ENCODE assay signal across 26 cellular contexts in genomic region chr9:122107291-122107805, GRCh38. TPM values are rescaled to one million over a fixed set of nuclear protein-coding genes. Genes with fewer than 3 reads are reported as not detected.
DNase-seq lines count a peak whose midpoint lies in the region; ATAC-seq and TF ChIP-seq lines count a peak whose summit lies in the region.
"Had no signal": no experiment of that assay in that cellular context is flagged by ENCODE, and none has a peak within 500 bp of the region (broad histone marks: within the 10 kb centered on the region; RNA-seq: fewer than 3 reads in every experiment).

No MANE protein-coding gene starts in this region.

- intact Hi-C loops in esophagus muscularis mucosa (cut with DNase I) = no loop called here
- intact Hi-C loops in right cardiac atrium (cut with DNase I) = no loop called here
- intact Hi-C loops in Caco-2 (cut with micrococcal nuclease; ENCODE audit: unreplicated experiment) = no loop called here

- TF ChIP-seq POLR2A in esophagus muscularis mucosa (IDR thresholded peaks at IDR 0.05; ENCODE audit: low read depth) = no peak

- TF ChIP-seq CTCF in esophagus muscularis mucosa (IDR thresholded peaks at IDR 0.05) (no peak), Caco-2 (IDR thresholded peaks at IDR 0.05; ENCODE audit: insufficient read depth in 1 of 2, low read depth in 1 of 2, low read length in 1 of 2, severe bottlenecking in 1 of 2, unreplicated experiment in 1 of 2) (no peak)

- no TSS peak for BruUV-seq in Caco-2 (replicated peaks; lab: Mats Ljungman, UMichigan)

- no peaks in the 10 kb centered on the region for H3K36me3 Mint-ChIP-seq in Caco-2 (ENCODE audit: insufficient read depth, unreplicated experiment)
- H3K36me3 Mint-ChIP-seq: stimulated activated effector memory CD8-positive, alpha-beta T cell treated with anti-CD3 and anti-CD28 coated beads, Interleukin-12 subunit alpha, Interleukin-12 subunit beta, amount 100 ng/mL, for 72 hours had no signal

- no peaks in the 10 kb centered on the region for H3K4me1 Mint-ChIP-seq in Caco-2 (ENCODE audit: low read depth, unreplicated experiment)
- H3K4me1 Mint-ChIP-seq: activated CD8-positive, alpha-beta memory T cell treated with anti-CD3 and anti-CD28 coated beads, Interleukin-2, amount 10 ng/mL, durations not matched to agents 7 days and 5 days; memory B cell; stimulated activated effector memory CD8-positive, alpha-beta T cell treated with anti-CD3 and anti-CD28 coated beads, Interleukin-12 subunit alpha, Interleukin-12 subunit beta, amount 100 ng/mL, for 72 hours had no signal

- peak overlapping the region; percentile 21 to 39 for H3K9ac ChIP-seq in stomach smooth muscle (ENCODE audit: low read length in 2 of 2)

- H3K27me3 ChIP-seq in esophagus muscularis mucosa (no peaks in the 10 kb centered on the region), right cardiac atrium (ENCODE audit: control insufficient read depth, insufficient read depth) (no peaks in the 10 kb centered on the region), stomach smooth muscle (ENCODE audit: control insufficient read depth in 1 of 2, insufficient read depth in 2 of 2, low read length in 2 of 2) (no peaks in the 10 kb centered on the region), Caco-2 (replicated peaks; ENCODE audit: control insufficient read depth, insufficient read depth, low read length) (no peaks in the 10 kb centered on the region)
- H3K27me3 ChIP-seq: gastrocnemius medialis, upper lobe of left lung had no signal

- H3K27ac ChIP-seq in esophagus muscularis mucosa (replicated peaks in 1 of 4) = peak overlapping the region; percentile 62 to 76 (median 71)
- H3K27ac ChIP-seq in right cardiac atrium (ENCODE audit: low read length) = peak overlapping the region; percentile 49
- peak overlapping the region; percentile 74 for H3K27ac ChIP-seq in stomach smooth muscle (ENCODE audit: low read length)
- H3K27ac ChIP-seq: C4-2B, gastrocnemius medialis, upper lobe of left lung had no signal

- peak; percentile 85 to 86 for ATAC-seq in right cardiac atrium
- ATAC-seq: activated CD8-positive, alpha-beta memory T cell treated with anti-CD3 and anti-CD28 coated beads, Interleukin-2, amount 10 ng/mL, durations not matched to agents 7 days and 5 days; gastrocnemius medialis; left colon had no signal

- no peaks in the 10 kb centered on the region for H3K27me3 Mint-ChIP-seq in Caco-2 (ENCODE audit: insufficient read depth, unreplicated experiment)
- H3K27me3 Mint-ChIP-seq: activated CD8-positive, alpha-beta memory T cell treated with anti-CD3 and anti-CD28 coated beads, Interleukin-2, amount 10 ng/mL, durations not matched to agents 7 days and 5 days had no signal

- H3K4me1 ChIP-seq in esophagus muscularis mucosa (peaks cover 12 to 28% (median 25%) of the 10 kb centered on the region in 4 donors), right cardiac atrium (ENCODE audit: control insufficient read depth, insufficient read depth, low read length) (no peaks in the 10 kb centered on the region), stomach smooth muscle (ENCODE audit: control insufficient read depth, insufficient read depth, low read length) (peaks cover 19% of the 10 kb centered on the region), Caco-2 (no peaks in the 10 kb centered on the region)
- H3K4me1 ChIP-seq: gastrocnemius medialis, upper lobe of left lung had no signal

- peaks cover 11% of the 10 kb centered on the region for H3K9me3 Mint-ChIP-seq in Caco-2 (ENCODE audit: unreplicated experiment)

- WGBS in esophagus muscularis mucosa = 41% methylated on average over 7 of the region's 7 CpGs
- 52% methylated on average over 7 of the region's 7 CpGs for WGBS in right cardiac atrium

- POLR2A ChIA-PET in Caco-2 (lab: Charles Lee) = no interaction called here

- no peak overlapping the region for H3K27ac Mint-ChIP-seq in Caco-2 (ENCODE audit: unreplicated experiment)
- H3K27ac Mint-ChIP-seq: activated CD8-positive, alpha-beta memory T cell treated with anti-CD3 and anti-CD28 coated beads, Interleukin-2, amount 10 ng/mL, durations not matched to agents 7 days and 5 days; memory B cell; progenitor cell of endocrine pancreas; T-helper 1 cell treated with Interleukin-12 subunit alpha and Interleukin-12 subunit beta and Interleukin-4 antibody, amounts not matched to agents 30 μg/mL and 1 μg/mL, for 36 hours had no signal

- H3K4me3 ChIP-seq in esophagus muscularis mucosa = no peak overlapping the region
- H3K4me3 ChIP-seq in right cardiac atrium (ENCODE audit: low read length) = no peak overlapping the region
- peak overlapping the region in 1 of 2 donors; percentile 3 for H3K4me3 ChIP-seq in stomach smooth muscle (ENCODE audit: low read length in 2 of 2)
- no peak overlapping the region for H3K4me3 ChIP-seq in Caco-2 (ENCODE audit: low read depth, low read length)
- H3K4me3 ChIP-seq: gastrocnemius medialis, upper lobe of left lung had no signal

- CTCF ChIA-PET in Caco-2 (lab: Charles Lee) = interaction anchor here (0.7 to 1.5 kb wide), 3 partner anchors 8 to 107 kb away, joined by 3 to 7 read pairs (median 3); no protein-coding TSS in a partner anchor

- no peaks in the 10 kb centered on the region for H3K36me3 ChIP-seq in esophagus muscularis mucosa
- no peaks in the 10 kb centered on the region for H3K36me3 ChIP-seq in stomach smooth muscle (ENCODE audit: control insufficient read depth in 2 of 2, insufficient read depth in 2 of 2, low read length in 2 of 2)
- no peaks in the 10 kb centered on the region for H3K36me3 ChIP-seq in Caco-2 (ENCODE audit: control insufficient read depth, insufficient read depth, low read length)
- H3K36me3 ChIP-seq: gastrocnemius medialis, upper lobe of left lung had no signal

- H3K4me3 Mint-ChIP-seq in Caco-2 (ENCODE audit: unreplicated experiment) = no peak overlapping the region
- H3K4me3 Mint-ChIP-seq: activated CD8-positive, alpha-beta memory T cell treated with anti-CD3 and anti-CD28 coated beads, Interleukin-2, amount 10 ng/mL, durations not matched to agents 7 days and 5 days; memory B cell; stimulated activated effector memory CD8-positive, alpha-beta T cell treated with anti-CD3 and anti-CD28 coated beads, Interleukin-12 subunit alpha, Interleukin-12 subunit beta, amount 100 ng/mL, for 72 hours; T-helper 1 cell treated with Interleukin-12 subunit alpha and Interleukin-12 subunit beta and Interleukin-4 antibody, amounts not matched to agents 30 μg/mL and 1 μg/mL, for 36 hours had no signal

- DNase-seq in NCI-H82 (lab: John Stamatoyannopoulos, UW) = peak; percentile 6
- no peak for DNase-seq in NCI-H82 treated with DMSO at 0.1 percent for 48 hours (lab: John Stamatoyannopoulos, UW; ENCODE audit: unreplicated experiment)
- DNase-seq in esophagus muscularis mucosa (ENCODE audit: extremely low spot score) = no peak
- peak; percentile 35 to 74 (median 71) for DNase-seq in right cardiac atrium
- no peak for DNase-seq in NCI-H748 (lab: John Stamatoyannopoulos, UW; ENCODE audit: unreplicated experiment)
- no peak for DNase-seq in Caco-2
- DNase-seq in NCI-H1048 (lab: John Stamatoyannopoulos, UW) = no peak
- DNase-seq: 8988T; activated CD8-positive, alpha-beta memory T cell treated with anti-CD3 and anti-CD28 coated beads, Interleukin-2, amount 10 ng/mL, durations not matched to agents 7 days and 5 days; activated T-cell treated with anti-CD3 and anti-CD28 coated beads, Interleukin-2, amount 50 U/mL, for 48 hours; COR-L47; dermis blood vessel endothelial cell; gastrocnemius medialis; H7; NCI-H1436 treated with DMSO at 0.1 percent for 48 hours; NCI-H2081 treated with DMSO at 0.1 percent for 48 hours; NCI-H774; upper lobe of left lung had no signal

- H3K9me3 ChIP-seq in esophagus muscularis mucosa (no peaks in the 10 kb centered on the region), right cardiac atrium (ENCODE audit: control insufficient read depth, low read length) (no peaks in the 10 kb centered on the region), stomach smooth muscle (ENCODE audit: control insufficient read depth in 2 of 2, low read length in 2 of 2) (no peaks in the 10 kb centered on the region), Caco-2 (peaks cover 7% of the 10 kb centered on the region)
- H3K9me3 ChIP-seq: gastrocnemius medialis, upper lobe of left lung had no signal

- no peak for TF ChIP-seq EP300 in esophagus muscularis mucosa (IDR thresholded peaks at IDR 0.05)

RNA-seq across cellular contexts. Expression of gene TTLL11, which starts 14.2 kb away (rescaled TPM):
- total RNA-seq in esophagus muscularis mucosa = 10 to 100 TPM; 20.5 to 41.3 (median 27.6) TPM
- 1 to 10 TPM; 3.5 to 8.6 (median 5.8) TPM for total RNA-seq in right cardiac atrium
- 3.4 TPM for polyA plus RNA-seq in right cardiac atrium
- 4.4 and 4.7 TPM in 2 replicates for total RNA-seq in Caco-2 (2022)

RNA-seq across cellular contexts. Expression of gene NDUFA8, which starts 52.2 kb away (rescaled TPM):
- 10 to 100 TPM; 55.7 to 83.3 (median 76.1) TPM for total RNA-seq in esophagus muscularis mucosa
- 100 to 1,000 TPM; 210 to 307 (median 265) TPM for total RNA-seq in right cardiac atrium
- polyA plus RNA-seq in right cardiac atrium = 683 TPM
- 58.0 and 63.5 TPM in 2 replicates for total RNA-seq in Caco-2 (2022)

RNA-seq across cellular contexts. Expression of gene MORN5, which starts 52.4 kb away (rescaled TPM):
- 1 to 10 TPM in 2 of 4 donors, not detected in 2; 3.9 to 5.8 TPM for total RNA-seq in esophagus muscularis mucosa
- total RNA-seq in right cardiac atrium = not detected
- 0.25 TPM for polyA plus RNA-seq in right cardiac atrium
- total RNA-seq in Caco-2 (2022) = not detected in 2 replicates
- total RNA-seq: activated CD8-positive, alpha-beta memory T cell treated with anti-CD3 and anti-CD28 coated beads, Interleukin-2, amount 10 ng/mL, durations not matched to agents 7 days and 5 days; dermis blood vessel endothelial cell; G401; gastrocnemius medialis; H7 had no signal

Comparison
In these comparisons a context has a peak if more than half of its experiments do, and no peak if none do; other contexts are left out.
1. DNase-seq: peak in NCI-H82 (single experiment) and right cardiac atrium (3 of 3); none in NCI-H82 treated with DMSO at 0.1 percent for 48 hours (single experiment), esophagus muscularis mucosa (single experiment), NCI-H748 (single experiment), Caco-2 (0 of 2) and NCI-H1048 (single experiment).
2. Peak in every context shown above with its lines, with median percentiles within 50 percentile points of each other: H3K27ac ChIP-seq.